Comparison of ENCODE assay signal across 8 cellular contexts in the genomic region with DNA sequence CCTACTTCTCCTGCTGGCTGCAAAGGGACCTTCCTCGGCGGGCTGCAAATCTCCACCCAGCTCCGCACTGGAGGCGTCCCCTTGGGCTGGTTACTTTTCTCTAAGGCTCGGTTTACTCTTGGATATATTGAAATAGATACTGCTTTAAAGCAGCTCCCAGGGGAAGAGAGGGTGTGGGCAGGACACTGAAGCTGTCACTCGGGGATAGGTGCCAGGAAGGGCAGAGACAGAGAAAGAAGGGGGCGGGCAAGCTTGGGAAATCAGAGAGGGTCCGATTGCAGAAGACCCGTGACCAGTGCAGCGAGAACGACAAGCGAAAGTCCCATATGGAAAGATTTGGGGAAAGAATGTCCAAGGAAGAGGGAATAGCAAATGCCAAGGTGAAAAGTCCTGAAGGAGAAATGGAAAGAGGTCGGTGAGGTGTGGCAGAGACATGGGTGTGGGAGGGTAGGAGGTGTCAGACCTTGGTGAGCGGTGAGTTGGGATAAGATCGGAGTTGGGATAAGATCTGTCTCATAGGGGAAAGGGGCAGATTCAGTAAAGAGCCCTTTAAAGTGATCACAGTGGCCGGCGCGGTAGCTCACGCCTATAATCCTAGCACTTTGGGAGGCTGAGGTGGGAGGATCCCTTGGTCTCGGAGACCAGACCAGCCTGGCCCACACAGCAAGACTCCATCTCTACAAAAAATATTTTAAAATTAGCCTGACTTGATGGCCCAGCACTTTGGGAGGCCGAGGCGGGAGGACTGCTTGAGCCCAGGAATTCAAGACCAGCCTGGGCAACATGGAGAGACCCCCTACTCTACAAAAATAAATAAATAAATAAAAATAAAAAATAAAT. TPM values are rescaled to one million over a fixed set of nuclear protein-coding genes. Genes with fewer than 3 reads are reported as not detected.
DNase-seq lines count a peak whose midpoint lies in the region; ATAC-seq, FAIRE-seq and TF ChIP-seq lines count a peak whose summit lies in the region.

No MANE protein-coding gene starts in this region.

- no peak for TF ChIP-seq POLR2A in vagina (IDR thresholded peaks at IDR 0.05)

- H3K36me3 ChIP-seq in lower lobe of right lung (peaks cover 19% of the 10 kb centered on the region), vagina (peaks cover 0 to 16% of the 10 kb centered on the region in 2 donors)

- intact Hi-C loops in Right ventricle myocardium superior (cut with DNase I) = loop anchor here (5.0 kb wide), 1 partner anchor 35 kb away; no protein-coding TSS in a partner anchor
- intact Hi-C loops in Right ventricle myocardium inferior (cut with DNase I) = no loop called here
- intact Hi-C loops in lower lobe of right lung (cut with DNase I) = no loop called here
- intact Hi-C loops in vagina (cut with DNase I) = loop anchor here (5.0 kb wide), 1 partner anchor 35 kb away; no protein-coding TSS in a partner anchor

- H3K9me3 ChIP-seq in lower lobe of right lung = no peaks in the 10 kb centered on the region
- H3K9me3 ChIP-seq in vagina = no peaks in the 10 kb centered on the region

- no peak for TF ChIP-seq CTCF in cardiac fibroblast (IDR thresholded peaks at IDR 0.05; ENCODE audit: low read depth, low read length)
- no peak for TF ChIP-seq CTCF in lower lobe of right lung (IDR thresholded peaks at IDR 0.05)
- no peak for TF ChIP-seq CTCF in vagina (IDR thresholded peaks at IDR 0.05)

- ATAC-seq in Right ventricle myocardium superior (ENCODE audit: poor library complexity) (peak; percentile 17), Right ventricle myocardium inferior (no peak), lower lobe of right lung (no peak), GM21515 (IDR thresholded peaks at IDR 0.05; ENCODE audit: unreplicated experiment) (no peak)

- peak overlapping the region; percentile 77 for H3K27ac ChIP-seq in lower lobe of right lung
- H3K27ac ChIP-seq in vagina = peak overlapping the region; percentile 78

- H3K4me3 ChIP-seq in cardiac fibroblast (replicated peaks in 1 of 2; ENCODE audit: low read depth in 2 of 2, low read length in 2 of 2) (peak overlapping the region; percentile 86 to 93), lower lobe of right lung (peak overlapping the region; percentile 96), vagina (peak overlapping the region; percentile 70 to 93)

- no peaks in the 10 kb centered on the region for H3K27me3 ChIP-seq in lower lobe of right lung (ENCODE audit: low read depth)
- no peaks in the 10 kb centered on the region for H3K27me3 ChIP-seq in vagina

- no peak for FAIRE-seq in HTR-8/SVneo (lab: Jason Lieb, UNC)

- H3K4me1 ChIP-seq in lower lobe of right lung (peaks cover 34% of the 10 kb centered on the region), vagina (peaks cover 38% of the 10 kb centered on the region)

- DNase-seq in Right ventricle myocardium superior (no peak), Right ventricle myocardium inferior (ENCODE audit: missing footprints) (no peak), cardiac fibroblast (ENCODE audit: low read depth in 2 of 2) (peak in 1 of 2 donors; percentile 20), lower lobe of right lung (no peak), vagina (ENCODE audit: extremely low spot score in 2 of 2) (no peak), HTR-8/SVneo (ENCODE audit: insufficient read length, low spot score) (no peak), ecto neural progenitor cell (ENCODE audit: low spot score) (no peak)

RNA-seq across cellular contexts. Expression of gene THSD8, which starts 0.6 kb away (rescaled TPM):
- total RNA-seq in Right ventricle myocardium superior (1.6 TPM), Right ventricle myocardium inferior (1.7 TPM), lower lobe of right lung (1.5 TPM), vagina (not detected)

RNA-seq across cellular contexts. Expression of gene PRDX2, which starts 0.9 kb away (rescaled TPM):
- total RNA-seq in Right ventricle myocardium superior = 684 TPM
- total RNA-seq in Right ventricle myocardium inferior = 692 TPM
- total RNA-seq in lower lobe of right lung = 101 TPM
- total RNA-seq in vagina = 190 TPM

RNA-seq across cellular contexts. Expression of gene RNASEH2A, which starts 3.9 kb away (rescaled TPM):
- total RNA-seq in Right ventricle myocardium superior (6.3 TPM), Right ventricle myocardium inferior (6.3 TPM), lower lobe of right lung (10.9 TPM), vagina (10.8 TPM)

RNA-seq across cellular contexts. Expression of gene JUNB, which starts 11.2 kb away (rescaled TPM):
- total RNA-seq in Right ventricle myocardium superior (23.9 TPM), Right ventricle myocardium inferior (25.0 TPM), lower lobe of right lung (131 TPM), vagina (1,161 TPM)

RNA-seq across cellular contexts. Expression of gene HOOK2, which starts 27.1 kb away (rescaled TPM):
- total RNA-seq in Right ventricle myocardium superior (43.6 TPM), Right ventricle myocardium inferior (51.6 TPM), lower lobe of right lung (57.5 TPM), vagina (65.6 TPM)

Comparison
In these comparisons a context has a peak if more than half of its experiments do, and no peak if none do; other contexts are left out.
1. intact Hi-C loops: an anchor here in Right ventricle myocardium superior (5.0 kb wide) and vagina (5.0 kb wide); none called in Right ventricle myocardium inferior and lower lobe of right lung.